8 cellular contexts compared by ENCODE assay signal in the genomic region with DNA sequence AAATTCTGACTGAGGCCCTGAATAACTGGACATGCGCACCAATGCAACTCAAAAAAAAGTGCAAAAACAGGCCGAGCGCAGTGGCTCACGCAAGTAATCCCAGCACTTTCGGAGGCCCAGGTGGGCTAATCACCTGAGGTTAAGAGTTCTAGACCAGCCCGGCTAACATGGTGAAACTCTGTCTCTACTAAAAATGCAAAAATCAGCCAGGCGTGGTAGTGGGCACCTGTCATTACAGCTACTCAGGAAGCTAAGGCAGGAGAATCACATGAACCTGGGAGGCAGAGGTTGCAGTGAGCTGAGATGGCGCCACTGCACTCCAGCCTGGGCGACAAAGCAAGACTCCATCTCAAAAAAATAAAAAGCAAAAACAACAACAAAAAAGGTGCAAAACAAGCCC. TPM values are rescaled to one million over a fixed set of nuclear protein-coding genes. Genes with fewer than 3 reads are reported as not detected.
A peak's percentile ranks its signal among the peaks of the same experiment; 100 is the strongest.
DNase-seq lines count a peak whose midpoint lies in the region; ATAC-seq and TF ChIP-seq lines count a peak whose summit lies in the region.
"Not testable (repeated sequence)": the region's sequence is repeated elsewhere in the genome, so short reads cannot be mapped to it uniquely, and the experiment has no call there.

No MANE protein-coding gene starts in this region.

- H2AFZ ChIP-seq in OCI-LY3 (ENCODE audit: low read depth, low read length) = not testable (repeated sequence)

- peak overlapping the region; percentile 22; the same call in 1 of the 2 replicates for H3K4me2 ChIP-seq in BLaER1
- H3K4me2 ChIP-seq in OCI-LY3 (ENCODE audit: low read length) = peak overlapping the region; percentile 79

- peaks cover 72% of the 10 kb centered on the region for H3K4me1 Mint-ChIP-seq in activated B cell treated with CpG ODN at 0.5 μM for 24 hours
- peaks cover 59% of the 10 kb centered on the region for H3K4me1 Mint-ChIP-seq in activated naive CD4-positive, alpha-beta T cell treated with anti-CD3 and anti-CD28 coated beads, Interleukin-2, amount 10 ng/mL, durations not matched to agents 7 days and 5 days
- H3K4me1 Mint-ChIP-seq in dendritic cell treated with granulocyte-macrophage colony-stimulating factor and Interleukin-4, amounts not matched to agents 40 ng/mL and 50 ng/mL, for 4 days (ENCODE audit: low read depth) = peaks cover 46% of the 10 kb centered on the region
- H3K4me1 Mint-ChIP-seq in naive B cell = peaks cover 42 to 83% (median 57%) of the 10 kb centered on the region in 3 donors

- not testable (repeated sequence) for H3K36me3 ChIP-seq in BLaER1; OCI-LY3 (replicated peaks; ENCODE audit: low read depth, low read length)

- DNase-seq in GM12864 (ENCODE audit: low read depth) (peak; percentile 81), activated B cell treated with CpG ODN at 0.5 μM for 24 hours (peak; percentile 25), naive B cell (peak; percentile 55)
- DNase-seq in activated naive CD4-positive, alpha-beta T cell treated with anti-CD3 and anti-CD28 coated beads, Interleukin-2, amount 10 ng/mL, durations not matched to agents 7 days and 5 days = not testable (repeated sequence)

- TF ChIP-seq CTCF in GM12864 (IDR thresholded peaks at IDR 0.05; ENCODE audit: low read depth, low read length, missing control alignments); activated B cell treated with CpG ODN at 0.5 μM for 24 hours (IDR thresholded peaks at IDR 0.05): not testable (repeated sequence)
- 0 out of 2 replicates have a peak, but pooled peaks have one; percentile 10 for TF ChIP-seq CTCF in OCI-LY3 (IDR thresholded peaks at IDR 0.05; ENCODE audit: low read depth, low read length)

- H3K27ac Mint-ChIP-seq in activated B cell treated with CpG ODN at 0.5 μM for 24 hours (peak overlapping the region; percentile 97), naive B cell (peak overlapping the region; percentile 96 to 100 (median 98))
- H3K27ac Mint-ChIP-seq in activated naive CD4-positive, alpha-beta T cell treated with anti-CD3 and anti-CD28 coated beads, Interleukin-2, amount 10 ng/mL, durations not matched to agents 7 days and 5 days = peak overlapping the region; percentile 99
- H3K27ac Mint-ChIP-seq in dendritic cell treated with granulocyte-macrophage colony-stimulating factor and Interleukin-4, amounts not matched to agents 40 ng/mL and 50 ng/mL, for 4 days = peak overlapping the region; percentile 84

- peaks cover 84% of the 10 kb centered on the region for H4K20me1 ChIP-seq in BLaER1
- not testable (repeated sequence) for H4K20me1 ChIP-seq in OCI-LY3 (ENCODE audit: insufficient read depth, low read length)

- not testable (repeated sequence) for H3K4me3 ChIP-seq in BLaER1; GM12864 (ENCODE audit: low read depth, low read length)
- peak overlapping the region; percentile 60 for H3K4me3 ChIP-seq in OCI-LY3 (ENCODE audit: low read length)

- H3K27ac ChIP-seq in BLaER1 = not testable (repeated sequence)
- H3K27ac ChIP-seq in OCI-LY3 (ENCODE audit: low read length) = peak overlapping the region; percentile 99

- H3K9me3 Mint-ChIP-seq in activated B cell treated with CpG ODN at 0.5 μM for 24 hours; activated naive CD4-positive, alpha-beta T cell treated with anti-CD3 and anti-CD28 coated beads, Interleukin-2, amount 10 ng/mL, durations not matched to agents 7 days and 5 days; dendritic cell treated with granulocyte-macrophage colony-stimulating factor and Interleukin-4, amounts not matched to agents 40 ng/mL and 50 ng/mL, for 4 days; naive B cell: not testable (repeated sequence)

- POLR2A ChIA-PET in activated B cell treated with CpG ODN at 0.5 μM for 24 hours (lab: Charles Lee) = interaction anchor here (0.6 to 6.9 kb wide), 11 partner anchors 10 to 1095 kb away, joined by 3 to 87 read pairs (median 6); partner anchors contain the start of genes ILRUN, SNRPC and TAF11

- ATAC-seq in GM21447 (IDR thresholded peaks at IDR 0.05; ENCODE audit: unreplicated experiment) (peak; percentile 30), naive B cell (ENCODE audit: low read depth in 2 of 2) (peak; percentile 13 to 18)
- not testable (repeated sequence) for ATAC-seq in activated B cell treated with CpG ODN at 0.5 μM for 24 hours (ENCODE audit: low read depth)

- H3K27me3 Mint-ChIP-seq in activated B cell treated with CpG ODN at 0.5 μM for 24 hours; activated naive CD4-positive, alpha-beta T cell treated with anti-CD3 and anti-CD28 coated beads, Interleukin-2, amount 10 ng/mL, durations not matched to agents 7 days and 5 days; dendritic cell treated with granulocyte-macrophage colony-stimulating factor and Interleukin-4, amounts not matched to agents 40 ng/mL and 50 ng/mL, for 4 days; naive B cell: not testable (repeated sequence)

- H3K27me3 ChIP-seq in BLaER1; OCI-LY3 (ENCODE audit: low read depth, low read length): not testable (repeated sequence)

- H3K9ac ChIP-seq in BLaER1 = not testable (repeated sequence)
- H3K9ac ChIP-seq in OCI-LY3 (ENCODE audit: low read length) = peak overlapping the region; percentile 76

- CTCF ChIA-PET in activated B cell treated with CpG ODN at 0.5 μM for 24 hours (lab: Charles Lee) = interaction anchor here (1.4 to 1.6 kb wide), 2 partner anchors 66 to 248 kb away, joined by 3 to 5 read pairs; partner anchors contain the start of gene RPS10
- CTCF ChIA-PET in activated naive CD4-positive, alpha-beta T cell treated with anti-CD3 and anti-CD28 coated beads, Interleukin-2, amount 10 ng/mL, durations not matched to agents 7 days and 5 days (lab: Charles Lee) = interaction anchor here (1.7 kb wide), 1 partner anchor 18 kb away, joined by 4 read pairs; no protein-coding TSS in a partner anchor

- not testable (repeated sequence) for H3K9me3 ChIP-seq in BLaER1; OCI-LY3 (ENCODE audit: insufficient read depth, low read length)

- H3K4me1 ChIP-seq in BLaER1 (peaks cover 37% of the 10 kb centered on the region), OCI-LY3 (ENCODE audit: low read length) (peaks cover 61% of the 10 kb centered on the region)

- H3K4me3 Mint-ChIP-seq in activated B cell treated with CpG ODN at 0.5 μM for 24 hours (peak overlapping the region; percentile 74), naive B cell (peak overlapping the region; percentile 66 to 92 (median 83))
- not testable (repeated sequence) for H3K4me3 Mint-ChIP-seq in activated naive CD4-positive, alpha-beta T cell treated with anti-CD3 and anti-CD28 coated beads, Interleukin-2, amount 10 ng/mL, durations not matched to agents 7 days and 5 days; dendritic cell treated with granulocyte-macrophage colony-stimulating factor and Interleukin-4, amounts not matched to agents 40 ng/mL and 50 ng/mL, for 4 days

- peaks cover 81% of the 10 kb centered on the region for H3K79me2 ChIP-seq in OCI-LY3 (ENCODE audit: low read length)

- not testable (repeated sequence) for H3K36me3 Mint-ChIP-seq in activated B cell treated with CpG ODN at 0.5 μM for 24 hours (ENCODE audit: low read depth); activated naive CD4-positive, alpha-beta T cell treated with anti-CD3 and anti-CD28 coated beads, Interleukin-2, amount 10 ng/mL, durations not matched to agents 7 days and 5 days; naive B cell
- H3K36me3 Mint-ChIP-seq in dendritic cell treated with granulocyte-macrophage colony-stimulating factor and Interleukin-4, amounts not matched to agents 40 ng/mL and 50 ng/mL, for 4 days (ENCODE audit: low read depth) = peaks cover 16% of the 10 kb centered on the region

- intact Hi-C loops in activated B cell treated with CpG ODN at 0.5 μM for 24 hours (cut with micrococcal nuclease); dendritic cell treated with granulocyte-macrophage colony-stimulating factor and Interleukin-4, amounts not matched to agents 40 ng/mL and 50 ng/mL, for 4 days (cut with micrococcal nuclease): not testable (repeated sequence)

RNA-seq across cellular contexts. Expression of gene ILRUN, which starts 21.6 kb away (rescaled TPM):
- total RNA-seq in activated B cell treated with CpG ODN at 0.5 μM for 24 hours = 71.0 and 84.4 TPM in 2 replicates
- 10 to 100 TPM; 23.8 to 33.2 (median 27.3) TPM for polyA plus RNA-seq in naive B cell (ENCODE audit: low read depth in 6 of 6)
